ENCODE assay signal across 22 cellular contexts in genomic region chr3:123169930-123170329, GRCh38. TPM values are rescaled to one million over a fixed set of nuclear protein-coding genes. Genes with fewer than 3 reads are reported as not detected.
DNase-seq lines count a peak whose midpoint lies in the region; ATAC-seq and TF ChIP-seq lines count a peak whose summit lies in the region.
"Had no signal": no experiment of that assay in that cellular context is flagged by ENCODE, and none has a peak within 500 bp of the region (broad histone marks: within the 10 kb centered on the region; RNA-seq: fewer than 3 reads in every experiment).

No MANE protein-coding gene starts in this region.

- no peak overlapping the region for H3K9ac ChIP-seq in mesendoderm (ENCODE audit: low read length)

- 45 to 91% methylated on average over 2 of the region's 2 CpGs for WGBS in body of pancreas, 2 donors
- no CpG with 5 or more reads among the region's 2 CpGs for WGBS in mesendoderm (ENCODE audit: extremely low coverage, insufficient coverage, low lambda C conversion rate)

- H2BK5ac ChIP-seq in mesendoderm (ENCODE audit: low read length), result no peak overlapping the region

- H3K27ac ChIP-seq in body of pancreas (peak overlapping the region in 3 of 4 donors; percentile 54 to 74 (median 55)), mesendoderm (ENCODE audit: low read depth, low read length) (no peak overlapping the region)
- H3K27ac ChIP-seq: 22Rv1 had no signal

- H3K36me3 ChIP-seq in body of pancreas (replicated peaks in 1 of 2; ENCODE audit: insufficient read depth in 1 of 2, low read depth in 2 of 2), result peaks cover 0 to 3% of the 10 kb centered on the region in 2 donors
- H3K36me3 ChIP-seq in mesendoderm (ENCODE audit: control insufficient read depth, insufficient read depth, low read length), result peaks cover 2% of the 10 kb centered on the region

- peaks cover 11% of the 10 kb centered on the region for H3K4me1 ChIP-seq in body of pancreas
- no peaks in the 10 kb centered on the region for H3K4me1 ChIP-seq in mesendoderm (ENCODE audit: control insufficient read depth, low read depth, low read length)

- peak overlapping the region; percentile 26 for H3K27ac Mint-ChIP-seq in activated CD8-positive, alpha-beta T cell treated with anti-CD3 and anti-CD28 coated beads, Interleukin-2, amount 10 ng/mL, durations not matched to agents 7 days and 5 days
- no peak overlapping the region for H3K27ac Mint-ChIP-seq in activated CD8-positive, alpha-beta T cell treated with anti-CD3 and anti-CD28 coated beads for 36 hours
- H3K27ac Mint-ChIP-seq: IgD-negative memory B cell had no signal

- no peak for TF ChIP-seq CTCF in activated CD8-positive, alpha-beta T cell treated with anti-CD3 and anti-CD28 coated beads for 36 hours (IDR thresholded peaks at IDR 0.05)
- TF ChIP-seq CTCF in body of pancreas (IDR thresholded peaks at IDR 0.05), result no peak

- H3K79me2 ChIP-seq in mesendoderm (ENCODE audit: control insufficient read depth, insufficient read depth, low read length), result no peaks in the 10 kb centered on the region

- H3K4me3 Mint-ChIP-seq in activated CD8-positive, alpha-beta T cell treated with anti-CD3 and anti-CD28 coated beads, Interleukin-2, amount 10 ng/mL, durations not matched to agents 7 days and 5 days, result no peak overlapping the region
- no peak overlapping the region for H3K4me3 Mint-ChIP-seq in activated CD8-positive, alpha-beta T cell treated with anti-CD3 and anti-CD28 coated beads for 36 hours
- H3K4me3 Mint-ChIP-seq: CD14-positive monocyte had no signal

- H3K4me2 ChIP-seq in mesendoderm (ENCODE audit: low read length), result no peak overlapping the region

- peaks cover 9% of the 10 kb centered on the region for H3K36me3 Mint-ChIP-seq in activated CD8-positive, alpha-beta T cell treated with anti-CD3 and anti-CD28 coated beads, Interleukin-2, amount 10 ng/mL, durations not matched to agents 7 days and 5 days (ENCODE audit: low read depth)
- peaks cover 24% of the 10 kb centered on the region for H3K36me3 Mint-ChIP-seq in activated CD8-positive, alpha-beta T cell treated with anti-CD3 and anti-CD28 coated beads for 36 hours (ENCODE audit: low read depth)

- H3K23ac ChIP-seq in mesendoderm (ENCODE audit: low read length), result no peak overlapping the region

- ATAC-seq in activated CD8-positive, alpha-beta T cell treated with anti-CD3 and anti-CD28 coated beads, Interleukin-2, amount 10 ng/mL, durations not matched to agents 7 days and 5 days, result no peak
- no peak for ATAC-seq in activated CD8-positive, alpha-beta T cell treated with anti-CD3 and anti-CD28 coated beads for 36 hours
- ATAC-seq in body of pancreas (no peak), HG03342 (IDR thresholded peaks at IDR 0.05; ENCODE audit: unreplicated experiment) (no peak), HG03025 (IDR thresholded peaks at IDR 0.05; ENCODE audit: low FRiP score, unreplicated experiment) (no peak)
- ATAC-seq: PC-3 had no signal

- H2AK5ac ChIP-seq in mesendoderm (ENCODE audit: low read length), result no peak overlapping the region

- no peak for DNase-seq in activated CD8-positive, alpha-beta T cell treated with anti-CD3 and anti-CD28 coated beads, Interleukin-2, amount 10 ng/mL, durations not matched to agents 7 days and 5 days
- DNase-seq in activated CD8-positive, alpha-beta T cell treated with anti-CD3 and anti-CD28 coated beads for 36 hours, result no peak
- DNase-seq in body of pancreas (no peak), mesendoderm (no peak), pons (ENCODE audit: low spot score) (no peak)
- no peak for DNase-seq in stimulated activated CD4-positive, alpha-beta T cell treated with anti-CD3 and anti-CD28 coated beads, Interleukin-1b, Interleukin-23, amount 100 ng/mL, for 48 hours
- DNase-seq: DMS 273 treated with DMSO at 0.1 percent for 48 hours, DND-41, Karpas-422, MG63, NCI-H1048, NCI-H1436, NCI-H1930, NCI-H526, PC-3, RPMI8226, SHP77 treated with DMSO at 0.1 percent for 48 hours had no signal

- H2BK120ac ChIP-seq in mesendoderm (ENCODE audit: low read depth, low read length), result no peak overlapping the region

- POLR2A ChIA-PET in activated CD8-positive, alpha-beta T cell treated with anti-CD3 and anti-CD28 coated beads, Interleukin-2, amount 10 ng/mL, durations not matched to agents 7 days and 5 days (lab: Charles Lee), result no interaction called here
- POLR2A ChIA-PET in activated CD8-positive, alpha-beta T cell treated with anti-CD3 and anti-CD28 coated beads for 36 hours (lab: Charles Lee), result no interaction called here

- H3K27me3 Mint-ChIP-seq in activated CD8-positive, alpha-beta T cell treated with anti-CD3 and anti-CD28 coated beads, Interleukin-2, amount 10 ng/mL, durations not matched to agents 7 days and 5 days (ENCODE audit: low read depth), result no peaks in the 10 kb centered on the region
- H3K27me3 Mint-ChIP-seq in activated CD8-positive, alpha-beta T cell treated with anti-CD3 and anti-CD28 coated beads for 36 hours, result no peaks in the 10 kb centered on the region
- H3K27me3 Mint-ChIP-seq: IgD-negative memory B cell had no signal

- H3K4me3 ChIP-seq in body of pancreas, result no peak overlapping the region
- no peak overlapping the region for H3K4me3 ChIP-seq in mesendoderm (ENCODE audit: low read length)
- H3K4me3 ChIP-seq: MG63 had no signal

- no peak overlapping the region for H3K4ac ChIP-seq in mesendoderm (ENCODE audit: low read depth, low read length)

- no peak overlapping the region for H4K8ac ChIP-seq in mesendoderm (ENCODE audit: low read depth, low read length)

- no peaks in the 10 kb centered on the region for H3K4me1 Mint-ChIP-seq in activated CD8-positive, alpha-beta T cell treated with anti-CD3 and anti-CD28 coated beads, Interleukin-2, amount 10 ng/mL, durations not matched to agents 7 days and 5 days (ENCODE audit: low read depth)
- H3K4me1 Mint-ChIP-seq in activated CD8-positive, alpha-beta T cell treated with anti-CD3 and anti-CD28 coated beads for 36 hours (ENCODE audit: low read depth), result no peaks in the 10 kb centered on the region
- H3K4me1 Mint-ChIP-seq: CD14-positive monocyte, IgD-negative memory B cell had no signal

- H3K27me3 ChIP-seq in body of pancreas, result no peaks in the 10 kb centered on the region
- no peaks in the 10 kb centered on the region for H3K27me3 ChIP-seq in mesendoderm (ENCODE audit: insufficient read depth, low read length, poor library complexity)
- H3K27me3 ChIP-seq: MG63 had no signal

- no peak for TF ChIP-seq POLR2A in body of pancreas (IDR thresholded peaks at IDR 0.05)

- no peaks in the 10 kb centered on the region for H3K9me3 Mint-ChIP-seq in activated CD8-positive, alpha-beta T cell treated with anti-CD3 and anti-CD28 coated beads, Interleukin-2, amount 10 ng/mL, durations not matched to agents 7 days and 5 days (ENCODE audit: insufficient read depth)
- peaks cover 1% of the 10 kb centered on the region for H3K9me3 Mint-ChIP-seq in activated CD8-positive, alpha-beta T cell treated with anti-CD3 and anti-CD28 coated beads for 36 hours

- CTCF ChIA-PET in activated CD8-positive, alpha-beta T cell treated with anti-CD3 and anti-CD28 coated beads, Interleukin-2, amount 10 ng/mL, durations not matched to agents 7 days and 5 days (lab: Charles Lee), result no interaction called here
- CTCF ChIA-PET in activated CD8-positive, alpha-beta T cell treated with anti-CD3 and anti-CD28 coated beads for 36 hours (lab: Charles Lee), result no interaction called here

- no peaks in the 10 kb centered on the region for H3K9me3 ChIP-seq in body of pancreas

- H3K18ac ChIP-seq in mesendoderm (ENCODE audit: low read length), result no peak overlapping the region

- H4K5ac ChIP-seq in mesendoderm (ENCODE audit: low read length), result no peak overlapping the region

- peak overlapping the region; percentile 22 for H3K56ac ChIP-seq in mesendoderm (ENCODE audit: low read length)

- H2BK15ac ChIP-seq in mesendoderm (replicated peaks; ENCODE audit: low read depth), result no peak overlapping the region

- intact Hi-C loops in activated CD8-positive, alpha-beta T cell treated with anti-CD3 and anti-CD28 coated beads for 36 hours (cut with micrococcal nuclease), result no loop called here
- intact Hi-C loops in body of pancreas (cut with DNase I), result no loop called here

- no peaks in the 10 kb centered on the region for H3K79me1 ChIP-seq in mesendoderm (ENCODE audit: low read length)

RNA-seq across cellular contexts. Expression of gene SEC22A, which starts 31.8 kb away (rescaled TPM):
- 10 to 100 TPM; 12.5 to 15.1 TPM for total RNA-seq in activated CD8-positive, alpha-beta T cell treated with anti-CD3 and anti-CD28 coated beads, Interleukin-2, amount 10 ng/mL, durations not matched to agents 7 days and 5 days
- 10 to 100 TPM; 13.7 to 14.3 TPM for total RNA-seq in activated CD8-positive, alpha-beta T cell treated with anti-CD3 and anti-CD28 coated beads for 36 hours
- total RNA-seq in body of pancreas, result 10 to 100 TPM; 16.5 to 18.4 TPM
- polyA plus RNA-seq in mesendoderm (2013, experiment 1 of 2), result 9.5 TPM
- polyA plus RNA-seq in mesendoderm (2013, experiment 2 of 2), result 9.5 TPM
